Comparison of ENCODE assay signal across 2 cellular contexts in the genomic region with DNA sequence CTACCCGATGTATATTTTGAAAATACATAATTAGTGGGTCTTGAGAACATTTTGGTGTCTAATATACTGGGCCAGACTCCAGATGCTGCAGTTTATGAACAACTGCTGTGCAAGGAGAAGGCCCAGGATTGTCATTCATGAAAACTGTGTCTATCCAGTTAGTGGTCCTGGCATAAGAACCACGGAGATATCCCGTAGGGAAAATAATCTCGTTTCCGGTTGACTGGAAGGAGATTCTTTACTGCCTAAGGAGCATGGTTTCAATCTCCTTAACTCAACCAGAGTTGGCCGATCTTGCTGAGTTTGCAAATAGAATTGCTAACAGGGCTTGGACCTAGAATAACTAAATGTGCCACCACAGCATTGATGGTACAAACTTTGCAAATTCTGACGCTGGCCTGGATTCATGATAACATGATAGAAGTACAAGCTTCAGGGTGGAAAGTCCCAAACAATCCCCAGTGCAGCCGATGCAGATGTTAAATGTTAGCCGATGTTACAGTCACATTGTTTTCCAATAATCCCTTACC.
TF ChIP-seq lines count a peak whose summit lies in the region.

No MANE protein-coding gene starts in this region.

TF ChIP-seq in A549, 52 proteins besides CTCF, POLR2A, EP300 and RAD21:
- TF ChIP-seq MAFK (IDR thresholded peaks at IDR 0.05; ENCODE audit: partially characterized antibody), result peak; percentile 60
- TF ChIP-seq, protein P1, sequence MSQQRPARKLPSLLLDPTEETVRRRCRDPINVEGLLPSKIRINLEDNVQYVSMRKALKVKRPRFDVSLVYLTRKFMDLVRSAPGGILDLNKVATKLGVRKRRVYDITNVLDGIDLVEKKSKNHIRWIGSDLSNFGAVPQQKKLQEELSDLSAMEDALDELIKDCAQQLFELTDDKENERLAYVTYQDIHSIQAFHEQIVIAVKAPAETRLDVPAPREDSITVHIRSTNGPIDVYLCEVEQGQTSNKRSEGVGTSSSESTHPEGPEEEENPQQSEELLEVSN (IDR thresholded peaks at IDR 0.05; ENCODE audit: borderline replicate concordance, low read depth), result no peak

TF ChIP-seq in K562, 482 proteins besides CTCF, POLR2A, EP300 and RAD21:
- peak; percentile 59 for TF ChIP-seq C11orf30 (IDR thresholded peaks at IDR 0.05; ENCODE audit: low read depth)
- TF ChIP-seq MAFG (tag; conservative IDR thresholded peaks at IDR 0.05), result peak; percentile 57
- TF ChIP-seq MAFF (IDR thresholded peaks at IDR 0.05; ENCODE audit: low read length), result peak; percentile 12; the same call in 1 of the 2 replicates
- TF ChIP-seq MAFK (IDR thresholded peaks at IDR 0.05; ENCODE audit: low read length), result 0 out of 2 replicates have a peak, but pooled peaks have one; percentile 19
- no peak for TF ChIP-seq ZNF311 (CRISPR knock-in tag; IDR thresholded peaks at IDR 0.05)
- TF ChIP-seq NCOA1 (IDR thresholded peaks at IDR 0.05; ENCODE audit: low read depth), result no peak
- TF ChIP-seq, protein P2, sequence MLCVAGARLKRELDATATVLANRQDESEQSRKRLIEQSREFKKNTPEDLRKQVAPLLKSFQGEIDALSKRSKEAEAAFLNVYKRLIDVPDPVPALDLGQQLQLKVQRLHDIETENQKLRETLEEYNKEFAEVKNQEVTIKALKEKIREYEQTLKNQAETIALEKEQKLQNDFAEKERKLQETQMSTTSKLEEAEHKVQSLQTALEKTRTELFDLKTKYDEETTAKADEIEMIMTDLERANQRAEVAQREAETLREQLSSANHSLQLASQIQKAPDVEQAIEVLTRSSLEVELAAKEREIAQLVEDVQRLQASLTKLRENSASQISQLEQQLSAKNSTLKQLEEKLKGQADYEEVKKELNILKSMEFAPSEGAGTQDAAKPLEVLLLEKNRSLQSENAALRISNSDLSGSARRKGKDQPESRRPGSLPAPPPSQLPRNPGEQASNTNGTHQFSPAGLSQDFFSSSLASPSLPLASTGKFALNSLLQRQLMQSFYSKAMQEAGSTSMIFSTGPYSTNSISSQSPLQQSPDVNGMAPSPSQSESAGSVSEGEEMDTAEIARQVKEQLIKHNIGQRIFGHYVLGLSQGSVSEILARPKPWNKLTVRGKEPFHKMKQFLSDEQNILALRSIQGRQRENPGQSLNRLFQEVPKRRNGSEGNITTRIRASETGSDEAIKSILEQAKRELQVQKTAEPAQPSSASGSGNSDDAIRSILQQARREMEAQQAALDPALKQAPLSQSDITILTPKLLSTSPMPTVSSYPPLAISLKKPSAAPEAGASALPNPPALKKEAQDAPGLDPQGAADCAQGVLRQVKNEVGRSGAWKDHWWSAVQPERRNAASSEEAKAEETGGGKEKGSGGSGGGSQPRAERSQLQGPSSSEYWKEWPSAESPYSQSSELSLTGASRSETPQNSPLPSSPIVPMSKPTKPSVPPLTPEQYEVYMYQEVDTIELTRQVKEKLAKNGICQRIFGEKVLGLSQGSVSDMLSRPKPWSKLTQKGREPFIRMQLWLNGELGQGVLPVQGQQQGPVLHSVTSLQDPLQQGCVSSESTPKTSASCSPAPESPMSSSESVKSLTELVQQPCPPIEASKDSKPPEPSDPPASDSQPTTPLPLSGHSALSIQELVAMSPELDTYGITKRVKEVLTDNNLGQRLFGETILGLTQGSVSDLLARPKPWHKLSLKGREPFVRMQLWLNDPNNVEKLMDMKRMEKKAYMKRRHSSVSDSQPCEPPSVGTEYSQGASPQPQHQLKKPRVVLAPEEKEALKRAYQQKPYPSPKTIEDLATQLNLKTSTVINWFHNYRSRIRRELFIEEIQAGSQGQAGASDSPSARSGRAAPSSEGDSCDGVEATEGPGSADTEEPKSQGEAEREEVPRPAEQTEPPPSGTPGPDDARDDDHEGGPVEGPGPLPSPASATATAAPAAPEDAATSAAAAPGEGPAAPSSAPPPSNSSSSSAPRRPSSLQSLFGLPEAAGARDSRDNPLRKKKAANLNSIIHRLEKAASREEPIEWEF (CRISPR knock-in tag; IDR thresholded peaks at IDR 0.05), result no peak
- TF ChIP-seq ZNF316 (IDR thresholded peaks at IDR 0.05), result peak; percentile 66
